ENCODE assay signal across 18 cellular contexts in the genomic region with DNA sequence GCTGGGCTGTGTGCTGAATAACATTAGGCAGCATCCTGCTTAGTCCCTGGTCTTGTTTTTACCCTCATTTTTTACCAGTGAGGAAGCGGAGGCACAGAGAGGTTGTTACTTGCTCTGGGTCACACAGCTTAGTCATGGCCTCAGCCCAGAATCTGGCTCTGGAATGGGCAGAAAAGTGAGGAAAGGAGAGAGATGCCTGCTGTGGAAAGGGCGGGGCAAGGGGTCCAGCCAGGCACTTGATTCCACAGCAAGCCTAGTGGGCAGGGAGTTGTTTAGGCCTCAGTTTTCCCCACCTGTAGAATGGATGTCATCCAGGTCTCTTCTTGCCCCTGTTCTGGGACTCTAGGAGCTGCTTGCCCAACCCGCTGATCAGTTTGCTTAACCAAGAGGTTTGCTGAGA. TPM values are rescaled to one million over a fixed set of nuclear protein-coding genes. Genes with fewer than 3 reads are reported as not detected.
DNase-seq lines count a peak whose midpoint lies in the region; ATAC-seq, FAIRE-seq and TF ChIP-seq lines count a peak whose summit lies in the region.
"Had no signal": no experiment of that assay in that cellular context is flagged by ENCODE, and none has a peak within 500 bp of the region (broad histone marks: within the 10 kb centered on the region; RNA-seq: fewer than 3 reads in every experiment).

No MANE protein-coding gene starts in this region.

- CTCF ChIA-PET in HEK293 (lab: Yijun Ruan, JAX) (interaction anchor here (0.6 to 1.8 kb wide), 5 partner anchors 13 to 1596 kb away, joined by 3 to 5 read pairs (median 4); no protein-coding TSS in a partner anchor), Panc1 (lab: Charles Lee) (no interaction called here), H1 (lab: Charles Lee; ENCODE audit: partially characterized antibody) (interaction anchor here (0.8 to 1.9 kb wide), 9 partner anchors 10 to 225 kb away, joined by 3 to 8 read pairs (median 4); no protein-coding TSS in a partner anchor)

- no peak overlapping the region for H2AK5ac ChIP-seq in H1 (ENCODE audit: low read depth, low read length)

- H4K5ac ChIP-seq in H1 (ENCODE audit: insufficient read length, low read depth, low read length): no peak overlapping the region

- H3K27ac ChIP-seq in HEK293 (ENCODE audit: extremely low read depth, low read depth, low read length) (no peak overlapping the region), Panc1 (ENCODE audit: low read length) (peak overlapping the region; percentile 59), H1 (ENCODE audit: low read depth, low read length) (no peak overlapping the region), endodermal cell (ENCODE audit: low read depth, low read length) (no peak overlapping the region)
- H3K27ac ChIP-seq: HL-60 had no signal

- H3K27me3 Mint-ChIP-seq in stimulated activated naive B cell treated with anti-CD40 and anti-IgM and Interleukin-4, amounts not matched to agents 10 μg/mL and 1 μg/mL and 100 μg/mL, for 72 hours: no peaks in the 10 kb centered on the region
- H3K27me3 Mint-ChIP-seq in endodermal cell (ENCODE audit: insufficient read depth): no peaks in the 10 kb centered on the region
- H3K27me3 Mint-ChIP-seq in stimulated activated naive CD8-positive, alpha-beta T cell treated with anti-CD3 and anti-CD28 coated beads, Interleukin-15, amount 100 ng/mL, for 72 hours: no peaks in the 10 kb centered on the region
- H3K27me3 Mint-ChIP-seq: B cell; CD4-positive, alpha-beta memory T cell had no signal

- no peak for ATAC-seq in Panc1
- no peak for ATAC-seq in stimulated activated naive B cell treated with anti-CD40 and anti-IgM and Interleukin-4, amounts not matched to agents 10 μg/mL and 1 μg/mL and 100 μg/mL, for 72 hours (replicated peaks)
- ATAC-seq in stimulated activated naive CD8-positive, alpha-beta T cell treated with anti-CD3 and anti-CD28 coated beads, Interleukin-15, amount 100 ng/mL, for 72 hours: no peak

- H3K4ac ChIP-seq in H1 (replicated peaks; ENCODE audit: insufficient read length, low read depth, low read length): no peak overlapping the region

- no peak overlapping the region for H3K4me2 ChIP-seq in H1 (ENCODE audit: insufficient read depth in 1 of 2, low read depth in 2 of 2, low read length in 2 of 2)

- TF ChIP-seq EP300 in H1 (IDR thresholded peaks at IDR 0.05; ENCODE audit: borderline replicate concordance in 1 of 2, low read depth in 2 of 2, low read length in 2 of 2): no peak

- H3K4me1 ChIP-seq in HEK293 (ENCODE audit: control insufficient read depth, insufficient read depth, low read length): peaks cover 20% of the 10 kb centered on the region
- H3K4me1 ChIP-seq in Panc1 (ENCODE audit: control insufficient read depth, insufficient read depth, low read length): peaks cover 77% of the 10 kb centered on the region
- H3K4me1 ChIP-seq in H1 (replicated peaks in 1 of 4; ENCODE audit: control insufficient read depth in 3 of 4, insufficient read depth in 4 of 4, low read length in 3 of 4): peaks cover 5 to 20% (median 12%) of the 10 kb centered on the region in 4 experiments
- no peaks in the 10 kb centered on the region for H3K4me1 ChIP-seq in endodermal cell (ENCODE audit: control insufficient read depth, insufficient read depth, low read length)

- H3K18ac ChIP-seq in H1 (ENCODE audit: extremely low read depth, low read length): peak overlapping the region; percentile 7; the same call in 1 of the 2 replicates

- H4K91ac ChIP-seq in H1 (replicated peaks; ENCODE audit: insufficient read length, low read length): no peak overlapping the region

- intact Hi-C loops in Panc1 (cut with micrococcal nuclease; ENCODE audit: unreplicated experiment): no loop called here

- no peak for TF ChIP-seq RAD21 in H1 (IDR thresholded peaks at IDR 0.05 in 1 of 2, conservative IDR thresholded peaks at IDR 0.05 in 1 of 2; ENCODE audit: low read depth in 2 of 2, low read length in 2 of 2)

- H3K9ac ChIP-seq in H1 (replicated peaks in 1 of 4; ENCODE audit: extremely low read depth in 1 of 4, low read depth in 3 of 4, low read length in 3 of 4) (no peak overlapping the region), endodermal cell (ENCODE audit: extremely low read depth, low read length, poor library complexity, severe bottlenecking) (no peak overlapping the region)

- TF ChIP-seq CTCF in HEK293 (tag by site-specific recombination; IDR thresholded peaks at IDR 0.05) (no peak), Panc1 (IDR thresholded peaks at IDR 0.05) (no peak), H1 (IDR thresholded peaks at IDR 0.05; ENCODE audit: control extremely low read depth in 1 of 3, insufficient read depth in 1 of 3, low read depth in 1 of 3, low read length in 3 of 3) (no peak), endodermal cell (conservative IDR thresholded peaks at IDR 0.05) (no peak)

- H3K56ac ChIP-seq in H1 (replicated peaks; ENCODE audit: insufficient read length, low read depth, low read length): no peak overlapping the region

- peaks cover 9 to 16% of the 10 kb centered on the region in 2 donors for H3K36me3 Mint-ChIP-seq in stimulated activated naive B cell treated with anti-CD40 and anti-IgM and Interleukin-4, amounts not matched to agents 10 μg/mL and 1 μg/mL and 100 μg/mL, for 72 hours
- peaks cover under 1% of the 10 kb centered on the region for H3K36me3 Mint-ChIP-seq in endodermal cell (ENCODE audit: low read depth)

- DNase-seq in Panc1 (ENCODE audit: low read depth, low spot score) (no peak), H1 (ENCODE audit: low read depth in 1 of 2, low spot score in 2 of 2) (no peak), DMS 273 treated with DMSO at 0.1 percent for 48 hours (lab: John Stamatoyannopoulos, UW) (no peak), endodermal cell (no peak)
- DNase-seq in stimulated activated naive B cell treated with anti-CD40 and anti-IgM and Interleukin-4, amounts not matched to agents 10 μg/mL and 1 μg/mL and 100 μg/mL, for 72 hours: no peak
- no peak for DNase-seq in stimulated activated naive CD8-positive, alpha-beta T cell treated with anti-CD3 and anti-CD28 coated beads, Interleukin-15, amount 100 ng/mL, for 72 hours
- DNase-seq: CD4-positive, alpha-beta memory T cell; DND-41; HCEC 1CT; KBM-7; NCI-H1436; NCI-H2171 treated with DMSO at 0.1 percent for 48 hours; NCI-H774 had no signal

- POLR2A ChIA-PET in HEK293 (lab: Yijun Ruan, JAX): interaction anchor here (1.5 kb wide), 1 partner anchor 42 kb away, joined by 4 read pairs; no protein-coding TSS in a partner anchor
- POLR2A ChIA-PET in Panc1 (lab: Charles Lee): no interaction called here
- POLR2A ChIA-PET in H1 (lab: Charles Lee; ENCODE audit: partially characterized antibody): no interaction called here

- H2BK120ac ChIP-seq in H1 (replicated peaks; ENCODE audit: low read depth, low read length): no peak overlapping the region

- peak overlapping the region; percentile 37 for H3K27ac Mint-ChIP-seq in stimulated activated naive B cell treated with anti-CD40 and anti-IgM and Interleukin-4, amounts not matched to agents 10 μg/mL and 1 μg/mL and 100 μg/mL, for 72 hours
- H3K27ac Mint-ChIP-seq in endodermal cell: no peak overlapping the region
- H3K27ac Mint-ChIP-seq in stimulated activated naive CD8-positive, alpha-beta T cell treated with anti-CD3 and anti-CD28 coated beads, Interleukin-15, amount 100 ng/mL, for 72 hours: no peak overlapping the region
- H3K27ac Mint-ChIP-seq: B cell had no signal

- no peaks in the 10 kb centered on the region for H3K9me3 Mint-ChIP-seq in stimulated activated naive B cell treated with anti-CD40 and anti-IgM and Interleukin-4, amounts not matched to agents 10 μg/mL and 1 μg/mL and 100 μg/mL, for 72 hours
- H3K9me3 Mint-ChIP-seq in endodermal cell: no peaks in the 10 kb centered on the region
- no peaks in the 10 kb centered on the region for H3K9me3 Mint-ChIP-seq in stimulated activated naive CD8-positive, alpha-beta T cell treated with anti-CD3 and anti-CD28 coated beads, Interleukin-15, amount 100 ng/mL, for 72 hours
- H3K9me3 Mint-ChIP-seq: CD4-positive, alpha-beta memory T cell had no signal

- H2BK20ac ChIP-seq in H1 (ENCODE audit: low read length): no peak overlapping the region

- H3K27me3 ChIP-seq in Panc1 (ENCODE audit: control insufficient read depth, insufficient read depth, low read length) (no peaks in the 10 kb centered on the region), H1 (replicated peaks in 1 of 4; ENCODE audit: control insufficient read depth in 3 of 4, extremely low read depth in 1 of 4, insufficient read depth in 3 of 4, low read length in 3 of 4) (no peaks in the 10 kb centered on the region; a peak in 1 of 7 replicates), endodermal cell (ENCODE audit: control insufficient read depth, insufficient read depth, low read length, poor library complexity, severe bottlenecking) (no peaks in the 10 kb centered on the region)

- H3K23me2 ChIP-seq in H1 (ENCODE audit: low read depth, low read length): no peaks in the 10 kb centered on the region

- H3K36me3 ChIP-seq in HEK293 (ENCODE audit: control insufficient read depth in 2 of 2, insufficient read depth in 1 of 2, low read length in 2 of 2): no peaks in the 10 kb centered on the region
- H3K36me3 ChIP-seq in Panc1 (ENCODE audit: control insufficient read depth, insufficient read depth, low read length): no peaks in the 10 kb centered on the region; the same call in 1 of the 2 replicates
- H3K36me3 ChIP-seq in H1 (ENCODE audit: control insufficient read depth in 2 of 4, insufficient read depth in 4 of 4, low read length in 3 of 4): peaks cover 0 to 1% (median 0%) of the 10 kb centered on the region in 4 experiments; a peak in 1 of 8 replicates
- H3K36me3 ChIP-seq in endodermal cell (ENCODE audit: control insufficient read depth, insufficient read depth, low read length): no peaks in the 10 kb centered on the region

- no peak overlapping the region for H2BK5ac ChIP-seq in H1 (ENCODE audit: low read depth, low read length)

- H3K79me2 ChIP-seq in H1 (ENCODE audit: control insufficient read depth in 1 of 2, insufficient read depth in 2 of 2, low read length in 2 of 2): peaks cover 3 to 74% of the 10 kb centered on the region in 2 experiments; a peak in 3 of 4 replicates

- no peak for FAIRE-seq in H1 (lab: Jason Lieb, UNC)
- FAIRE-seq: G401.6, HTR-8/SVneo had no signal

- peaks cover 46% of the 10 kb centered on the region for H3K79me1 ChIP-seq in H1 (ENCODE audit: low read depth, low read length)

- peaks cover 44 to 69% of the 10 kb centered on the region in 2 donors for H3K4me1 Mint-ChIP-seq in stimulated activated naive B cell treated with anti-CD40 and anti-IgM and Interleukin-4, amounts not matched to agents 10 μg/mL and 1 μg/mL and 100 μg/mL, for 72 hours
- peaks cover 17% of the 10 kb centered on the region for H3K4me1 Mint-ChIP-seq in endodermal cell
- H3K4me1 Mint-ChIP-seq in stimulated activated naive CD8-positive, alpha-beta T cell treated with anti-CD3 and anti-CD28 coated beads, Interleukin-15, amount 100 ng/mL, for 72 hours: peaks cover 59% of the 10 kb centered on the region

- H2BK12ac ChIP-seq in H1 (ENCODE audit: low read depth, low read length): no peak overlapping the region

- in situ Hi-C loops in Panc1 (cut with HindIII; ENCODE audit: low pct_unique_long_range_greater_than_20kb, low sequenced_read_pairs): no loop called here

- no peak overlapping the region for H3K14ac ChIP-seq in H1 (ENCODE audit: insufficient read length)

- no peak overlapping the region for H2AFZ ChIP-seq in H1 (ENCODE audit: low read length)

- H3K4me3 Mint-ChIP-seq in stimulated activated naive B cell treated with anti-CD40 and anti-IgM and Interleukin-4, amounts not matched to agents 10 μg/mL and 1 μg/mL and 100 μg/mL, for 72 hours: no peak overlapping the region
- H3K4me3 Mint-ChIP-seq in endodermal cell: no peak overlapping the region
- no peak overlapping the region for H3K4me3 Mint-ChIP-seq in stimulated activated naive CD8-positive, alpha-beta T cell treated with anti-CD3 and anti-CD28 coated beads, Interleukin-15, amount 100 ng/mL, for 72 hours
- H3K4me3 Mint-ChIP-seq: B cell; CD4-positive, alpha-beta memory T cell had no signal

- 91% methylated on average over 3 of the region's 3 CpGs; no CpG with 5 or more reads in 1 of the 2 experiments for WGBS in H1 (ENCODE audit: extremely low coverage in 1 of 2, insufficient coverage in 1 of 2, insufficient read length in 1 of 2, insufficient replicate concordance in 2 of 2, low coverage in 1 of 2, low lambda C conversion rate in 2 of 2, missing lambda C conversion rate in 1 of 2), 2 experiments
- WGBS in endodermal cell (ENCODE audit: insufficient coverage in 1 of 2, insufficient read length in 1 of 2), 2 experiments: 83 to 97% methylated on average over 1 to 3 of the region's 3 CpGs

- H4K20me1 ChIP-seq in H1 (replicated peaks in 1 of 2; ENCODE audit: control insufficient read depth in 1 of 2, insufficient read depth in 2 of 2, low read length in 2 of 2): peaks cover 16 to 51% of the 10 kb centered on the region in 2 experiments

- H3K9me3 ChIP-seq in HEK293 (ENCODE audit: control insufficient read depth, insufficient read depth, low read depth, low read length) (no peaks in the 10 kb centered on the region), Panc1 (ENCODE audit: control insufficient read depth, insufficient read depth, low read depth, low read length) (no peaks in the 10 kb centered on the region), H1 (ENCODE audit: insufficient read depth in 2 of 2, low read depth in 1 of 2, low read length in 1 of 2) (no peaks in the 10 kb centered on the region), endodermal cell (ENCODE audit: control insufficient read depth, low read length) (no peaks in the 10 kb centered on the region)

- H2BK15ac ChIP-seq in H1 (ENCODE audit: low read length): no peak overlapping the region

- H3K4me3 ChIP-seq in HEK293 (ENCODE audit: low read depth, low read length): no peak overlapping the region
- H3K4me3 ChIP-seq in Panc1 (ENCODE audit: low read depth in 2 of 2, low read length in 2 of 2): no peak overlapping the region
- H3K4me3 ChIP-seq in H1 (ENCODE audit: extremely low read depth in 1 of 4, insufficient read depth in 2 of 4, low read depth in 3 of 4, low read length in 4 of 4): no peak overlapping the region
- no peak overlapping the region for H3K4me3 ChIP-seq in endodermal cell (ENCODE audit: low read length)

- BruUV-seq in Panc1 (replicated peaks; lab: Mats Ljungman, UMichigan): no TSS peak

- H4K8ac ChIP-seq in H1 (ENCODE audit: extremely low read depth, insufficient read depth, low read length): no peak overlapping the region

- no peak overlapping the region for H3K23ac ChIP-seq in H1 (ENCODE audit: insufficient read length)

- TF ChIP-seq POLR2A in H1 (IDR thresholded peaks at IDR 0.05; ENCODE audit: control extremely low read depth in 1 of 2, low read depth in 2 of 2, low read length in 2 of 2): no peak

RNA-seq across cellular contexts. Expression of gene SLC6A6, which starts 35.9 kb away (rescaled TPM):
- 61.0 TPM for total RNA-seq in Panc1 (2021; ENCODE audit: unreplicated experiment)
- polyA plus RNA-seq in Panc1 (2012; ENCODE audit: insufficient read length): 53.8 TPM
- total RNA-seq in H1 (2021; fragmentation: NEBNext Ultra II Directional; extraction: Animal tissue kit (Norgen Biotek cat#: 25700)): 140 and 144 TPM in 2 replicates
- 66.2 and 77.8 TPM in 2 replicates for polyA plus RNA-seq in H1 (2011; rRNA removed)
- 69.0 TPM for polyA plus RNA-seq in H1 (2011; cell fraction: cytosol; rRNA removed)
- polyA plus RNA-seq in H1 (2011; cell fraction: nucleus; rRNA removed): 164 TPM
- polyA plus RNA-seq in H1 (2012, experiment 1 of 2): 61.4 to 78.1 TPM (median 74.2 TPM) in 4 replicates
- 45.2 TPM for polyA plus RNA-seq in H1 (2012, experiment 2 of 2)
- polyA plus RNA-seq in H1 (2013, experiment 1 of 2): 158 TPM
- 135 TPM for polyA plus RNA-seq in H1 (2013, experiment 2 of 2)
- polyA minus RNA-seq in H1 (2011; rRNA and poly(A)+ RNA removed): 242 and 245 TPM in 2 replicates
- polyA minus RNA-seq in H1 (2011; cell fraction: cytosol; rRNA and poly(A)+ RNA removed): 135 TPM
- 104 TPM for polyA minus RNA-seq in H1 (2011; cell fraction: nucleus; rRNA and poly(A)+ RNA removed)
- 10 to 100 TPM; 43.1 to 56.5 TPM for total RNA-seq in endodermal cell
- 25.6 TPM for polyA plus RNA-seq in endodermal cell (2013, experiment 1 of 2)
- polyA plus RNA-seq in endodermal cell (2013, experiment 2 of 2): 24.6 TPM
